ENCODE assay signal across 8 cellular contexts in the genomic region with DNA sequence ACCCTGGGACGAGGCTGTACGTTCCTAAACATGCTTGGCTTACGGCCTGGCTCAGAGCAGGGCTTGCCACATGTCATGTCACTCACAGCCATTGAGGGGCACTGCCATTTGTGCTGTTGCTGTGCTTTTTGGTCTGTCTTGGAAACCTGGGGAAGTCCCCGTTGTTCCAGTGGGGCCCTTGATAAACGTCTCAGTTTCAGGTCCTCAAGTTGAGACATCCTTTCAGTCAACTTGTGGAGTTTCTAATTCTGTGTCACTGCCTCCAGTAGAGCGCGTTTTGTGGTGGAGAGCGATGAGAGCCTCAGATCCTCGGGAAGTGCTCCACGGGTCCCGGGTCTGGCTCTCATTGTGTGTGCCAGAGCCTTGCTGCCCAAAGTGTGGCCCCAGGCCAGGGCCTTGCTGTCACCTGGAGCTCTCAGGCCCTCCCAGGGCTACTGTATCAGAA. TPM values are rescaled to one million over a fixed set of nuclear protein-coding genes. Genes with fewer than 3 reads are reported as not detected.
DNase-seq lines count a peak whose midpoint lies in the region; ATAC-seq and TF ChIP-seq lines count a peak whose summit lies in the region.

No MANE protein-coding gene starts in this region.

- H2BK120ac ChIP-seq in neuronal stem cell (ENCODE audit: low read depth, low read length) = no peak overlapping the region

- H2BK15ac ChIP-seq in neuronal stem cell (ENCODE audit: low read length) = no peak overlapping the region

- no peak overlapping the region for H2BK5ac ChIP-seq in neuronal stem cell (ENCODE audit: low read length)

- no peak overlapping the region for H2BK12ac ChIP-seq in neuronal stem cell (ENCODE audit: low read length)

- no peaks in the 10 kb centered on the region for H3K79me2 ChIP-seq in OCI-LY7 (ENCODE audit: insufficient read depth, low read depth, low read length)
- no peaks in the 10 kb centered on the region for H3K79me2 ChIP-seq in mammary epithelial cell (ENCODE audit: insufficient read depth, low read length)

- H3K14ac ChIP-seq in neuronal stem cell (ENCODE audit: low read length) = no peak overlapping the region

- no peak overlapping the region for H4K91ac ChIP-seq in neuronal stem cell (ENCODE audit: low read depth, low read length, poor library complexity)

- POLR2A ChIA-PET in OCI-LY7 (lab: Charles Lee) = interaction anchor here (0.5 kb wide), 1 partner anchor 9 kb away, joined by 7 read pairs; no protein-coding TSS in a partner anchor

- H3K9ac ChIP-seq in neuronal stem cell (ENCODE audit: low read depth, low read length, poor library complexity) (no peak overlapping the region), mammary epithelial cell (ENCODE audit: insufficient read depth, low read length) (no peak overlapping the region)

- DNase-seq in OCI-LY7 (ENCODE audit: low spot score) (peak; percentile 87), germinal center (ENCODE audit: low spot score) (peak; percentile 76), neuronal stem cell (ENCODE audit: low spot score) (no peak), Right ventricle myocardium inferior (ENCODE audit: missing footprints) (no peak), NCI-H1694 treated with DMSO at 0.1 percent for 48 hours (lab: John Stamatoyannopoulos, UW) (no peak), mammary epithelial cell (no peak)

- no peaks in the 10 kb centered on the region for H3K36me3 ChIP-seq in OCI-LY7 (ENCODE audit: insufficient read depth, low read length)
- no peaks in the 10 kb centered on the region for H3K36me3 ChIP-seq in neuronal stem cell (replicated peaks in 1 of 2; ENCODE audit: control insufficient read depth in 2 of 2, insufficient read depth in 2 of 2, low read length in 2 of 2)
- H3K36me3 ChIP-seq in mammary epithelial cell (ENCODE audit: insufficient read depth, low read length) = no peaks in the 10 kb centered on the region

- H3K4me1 ChIP-seq in OCI-LY7 (ENCODE audit: insufficient read depth, low read length, poor library complexity, severe bottlenecking) = peaks cover 47% of the 10 kb centered on the region
- peaks cover 9 to 15% of the 10 kb centered on the region in 2 donors for H3K4me1 ChIP-seq in neuronal stem cell (ENCODE audit: control insufficient read depth in 2 of 2, insufficient read depth in 1 of 2, low read depth in 1 of 2, low read length in 2 of 2)
- H3K4me1 ChIP-seq in mammary epithelial cell (ENCODE audit: insufficient read depth, low read length) = no peaks in the 10 kb centered on the region

- H3K9me3 ChIP-seq in OCI-LY7 (ENCODE audit: low read length) = no peaks in the 10 kb centered on the region
- no peaks in the 10 kb centered on the region for H3K9me3 ChIP-seq in neuronal stem cell (replicated peaks in 1 of 2; ENCODE audit: control insufficient read depth in 2 of 2, insufficient read depth in 1 of 2, low read depth in 1 of 2, low read length in 2 of 2)
- H3K9me3 ChIP-seq in mammary epithelial cell (replicated peaks; ENCODE audit: insufficient read depth, low read length) = no peaks in the 10 kb centered on the region

- H3K23ac ChIP-seq in neuronal stem cell (ENCODE audit: low read depth, low read length, poor library complexity) = no peak overlapping the region

- no peak overlapping the region for H3K18ac ChIP-seq in neuronal stem cell (ENCODE audit: low read length)

- intact Hi-C loops in OCI-LY7 (cut with micrococcal nuclease; ENCODE audit: unreplicated experiment) = loop anchor here (1.0 to 5.0 kb wide), 2 partner anchors 8 to 32 kb away; no protein-coding TSS in a partner anchor
- intact Hi-C loops in Right ventricle myocardium inferior (cut with DNase I) = no loop called here
- intact Hi-C loops in mammary epithelial cell (cut with micrococcal nuclease) = no loop called here

- H3K27ac ChIP-seq in OCI-LY7 (ENCODE audit: low read depth, low read length, poor library complexity, severe bottlenecking) (peak overlapping the region; percentile 39), neuronal stem cell (replicated peaks; ENCODE audit: low read length) (no peak overlapping the region), mammary epithelial cell (ENCODE audit: insufficient read depth, low read depth, low read length) (no peak overlapping the region)

- CTCF ChIA-PET in OCI-LY7 (lab: Charles Lee; ENCODE audit: unreplicated experiment) = no interaction called here
- CTCF ChIA-PET in mammary epithelial cell (lab: Charles Lee; ENCODE audit: low non-redundant PET) = no interaction called here

- dilution Hi-C loops in mammary epithelial cell (cut with HindIII; ENCODE audit: low sequenced_read_pairs) = no loop called here

- TF ChIP-seq CTCF in OCI-LY7 (conservative IDR thresholded peaks at IDR 0.05; ENCODE audit: low read length) = peak; percentile 82
- TF ChIP-seq CTCF in mammary epithelial cell (conservative IDR thresholded peaks at IDR 0.05 in 1 of 2, IDR thresholded peaks at IDR 0.05 in 1 of 2; ENCODE audit: extremely low read depth in 1 of 2, insufficient read depth in 1 of 2, low read depth in 1 of 2, low read length in 2 of 2) = no peak

- H3K27me3 ChIP-seq in neuronal stem cell (ENCODE audit: control insufficient read depth in 3 of 3, insufficient read depth in 3 of 3, low read depth in 1 of 3, low read length in 3 of 3) (no peaks in the 10 kb centered on the region), mammary epithelial cell (ENCODE audit: insufficient read depth, low read length) (no peaks in the 10 kb centered on the region)

- no CpG with 5 or more reads among the region's 11 CpGs for WGBS in neuronal stem cell (ENCODE audit: extremely low coverage in 2 of 2, insufficient read length in 2 of 2, insufficient replicate concordance in 1 of 2), 2 donors
- WGBS in mammary epithelial cell (ENCODE audit: low coverage, missing lambda C conversion rate) = 80% methylated on average over 11 of the region's 11 CpGs

- no peak overlapping the region for H3K4ac ChIP-seq in neuronal stem cell (ENCODE audit: low read length)

- H3K79me1 ChIP-seq in neuronal stem cell (ENCODE audit: low read depth, low read length) = no peaks in the 10 kb centered on the region

- H3K4me2 ChIP-seq in OCI-LY7 (ENCODE audit: low read length) (peak overlapping the region; percentile 66), neuronal stem cell (ENCODE audit: insufficient read depth, low read length, poor library complexity, severe bottlenecking) (no peak overlapping the region), mammary epithelial cell (ENCODE audit: insufficient read depth, low read depth, low read length) (no peak overlapping the region)

- H2AFZ ChIP-seq in OCI-LY7 (ENCODE audit: low read length) = peak overlapping the region; percentile 31; the same call in 1 of the 2 replicates
- no peak overlapping the region for H2AFZ ChIP-seq in neuronal stem cell (ENCODE audit: low read length)
- H2AFZ ChIP-seq in mammary epithelial cell (ENCODE audit: low read depth, low read length) = no peak overlapping the region

- no peak overlapping the region for H4K8ac ChIP-seq in neuronal stem cell (ENCODE audit: low read depth, low read length)

- in situ Hi-C loops in mammary epithelial cell (cut with MboI; ENCODE audit: low sequenced_read_pairs in 2 of 2) = no loop called here

- no TSS peak for BruUV-seq in OCI-LY7 (replicated peaks; lab: Mats Ljungman, UMichigan)
- BruUV-seq in mammary epithelial cell (replicated peaks; lab: Mats Ljungman, UMichigan) = no TSS peak

- ATAC-seq in GM18508 (IDR thresholded peaks at IDR 0.05; ENCODE audit: insufficient read depth, unreplicated experiment) (peak; percentile 98), HG02623 (IDR thresholded peaks at IDR 0.05; ENCODE audit: unreplicated experiment) (peak; percentile 98), Right ventricle myocardium inferior (no peak)

- H3K4me3 ChIP-seq in OCI-LY7 (ENCODE audit: low read depth, low read length, poor library complexity, severe bottlenecking) (peak overlapping the region; percentile 10), neuronal stem cell (ENCODE audit: low read length in 2 of 2) (no peak overlapping the region), mammary epithelial cell (replicated peaks in 1 of 3; ENCODE audit: insufficient read depth in 1 of 3, low read depth in 2 of 3, low read length in 3 of 3) (no peak overlapping the region)

- H4K20me1 ChIP-seq in OCI-LY7 (ENCODE audit: insufficient read depth, low read length) (no peaks in the 10 kb centered on the region), mammary epithelial cell (ENCODE audit: insufficient read depth, low read length) (no peaks in the 10 kb centered on the region)

- no peak overlapping the region for H2AK5ac ChIP-seq in neuronal stem cell (ENCODE audit: low read depth, low read length)

- H3K9me2 ChIP-seq in OCI-LY7 (ENCODE audit: insufficient read depth, low read length) = no peaks in the 10 kb centered on the region

RNA-seq across cellular contexts. Expression of gene CCR6, which starts 43.0 kb away (rescaled TPM):
- total RNA-seq in OCI-LY7 (2014; rRNA removed; shearing (Covaris generic)) = 0.05 and 0.35 TPM in 2 replicates
- total RNA-seq in OCI-LY7 (2022) = 0.10 TPM in 1 of 2 replicates, not detected in the other
- polyA plus RNA-seq in neuronal stem cell (2013, experiment 1 of 2) = not detected
- not detected for polyA plus RNA-seq in neuronal stem cell (2013, experiment 2 of 2)
- total RNA-seq in Right ventricle myocardium inferior = not detected
- total RNA-seq in mammary epithelial cell = not detected
- polyA plus RNA-seq in mammary epithelial cell = not detected
- polyA minus RNA-seq in mammary epithelial cell = not detected

Comparison
In these comparisons a context has a peak if more than half of its experiments do, and no peak if none do; other contexts are left out.
1. DNase-seq: peak in OCI-LY7 (single experiment) and germinal center (single experiment); none in neuronal stem cell (single experiment), Right ventricle myocardium inferior (single experiment), NCI-H1694 treated with DMSO at 0.1 percent for 48 hours (single experiment) and mammary epithelial cell (single experiment).